In genomic region chr1:23576338-23577055, GRCh38 we compare ENCODE assay signal across 9 cellular contexts. TPM values are rescaled to one million over a fixed set of nuclear protein-coding genes. Genes with fewer than 3 reads are reported as not detected.
DNase-seq lines count a peak whose midpoint lies in the region; ATAC-seq, FAIRE-seq and TF ChIP-seq lines count a peak whose summit lies in the region.
"Had no signal": no experiment of that assay in that cellular context is flagged by ENCODE, and none has a peak within 500 bp of the region (broad histone marks: within the 10 kb centered on the region; RNA-seq: fewer than 3 reads in every experiment).

No MANE protein-coding gene starts in this region.

- CTCF ChIA-PET in PC-3 (lab: Charles Lee) = interaction anchor here (1.1 to 1.7 kb wide), 3 partner anchors 22 to 61 kb away, joined by 4 to 13 read pairs (median 5); no protein-coding TSS in a partner anchor

- POLR2A ChIA-PET in PC-3 (lab: Charles Lee; ENCODE audit: unreplicated experiment) = interaction anchor here (0.6 kb wide), 1 partner anchor 15 kb away, joined by 10 read pairs; no protein-coding TSS in a partner anchor

- peaks cover 4% of the 10 kb centered on the region for H3K36me3 Mint-ChIP-seq in CD4-positive, CD25-positive, alpha-beta regulatory T cell

- no peaks in the 10 kb centered on the region for H3K36me3 ChIP-seq in CD4-positive, CD25-positive, alpha-beta regulatory T cell (ENCODE audit: control insufficient read depth, insufficient read depth, low read length)
- H3K36me3 ChIP-seq in PC-3 (ENCODE audit: low read depth, low read length) (no peaks in the 10 kb centered on the region), prostate gland (no peaks in the 10 kb centered on the region)

- no peak for TF ChIP-seq POLR2A in prostate gland (IDR thresholded peaks at IDR 0.05)

- no peak for ATAC-seq in CD4-positive, CD25-positive, alpha-beta regulatory T cell (ENCODE audit: low read depth in 2 of 2)
- ATAC-seq in PC-3 = 0 out of 2 replicates have a peak, but pooled peaks have one; percentile 32
- ATAC-seq in GM21447 (IDR thresholded peaks at IDR 0.05; ENCODE audit: unreplicated experiment) = no peak

- no peak overlapping the region for H3K27ac ChIP-seq in CD4-positive, CD25-positive, alpha-beta regulatory T cell (ENCODE audit: insufficient read depth, low read length, poor library complexity, severe bottlenecking)
- H3K27ac ChIP-seq in PC-3 (ENCODE audit: low read length) = peak overlapping the region; percentile 77
- peak overlapping the region in 53 of 59 donors; percentile 8 to 88 (median 74) for H3K27ac ChIP-seq in dorsolateral prefrontal cortex
- H3K27ac ChIP-seq in prostate gland = peak overlapping the region; percentile 26 to 58

- H3K4me2 ChIP-seq in PC-3 (ENCODE audit: low read length) = peak overlapping the region; percentile 62

- H3K9me3 Mint-ChIP-seq in CD4-positive, CD25-positive, alpha-beta regulatory T cell = no peaks in the 10 kb centered on the region

- H4K20me1 ChIP-seq in PC-3 (ENCODE audit: low read length) = no peaks in the 10 kb centered on the region

- H3K9ac ChIP-seq in PC-3 (ENCODE audit: low read length) = no peak overlapping the region

- peak overlapping the region in 1 of 4 donors; percentile 35 for H3K4me3 Mint-ChIP-seq in CD4-positive, CD25-positive, alpha-beta regulatory T cell

- no peaks in the 10 kb centered on the region for H3K79me2 ChIP-seq in PC-3 (ENCODE audit: low read length)

- BruUV-seq in PC-3 (replicated peaks; lab: Mats Ljungman, UMichigan) = no TSS peak

- no peak overlapping the region for H3K4me3 ChIP-seq in CD4-positive, CD25-positive, alpha-beta regulatory T cell (ENCODE audit: low read depth, low read length)
- H3K4me3 ChIP-seq in PC-3 (ENCODE audit: low read length) = no peak overlapping the region
- H3K4me3 ChIP-seq in dorsolateral prefrontal cortex = peak overlapping the region in 2 of 59 donors; percentile 4 to 13
- no peak overlapping the region for H3K4me3 ChIP-seq in prostate gland

- peaks cover 28% of the 10 kb centered on the region for H3K4me1 ChIP-seq in CD4-positive, CD25-positive, alpha-beta regulatory T cell (ENCODE audit: control insufficient read depth, insufficient read depth, low read length, poor library complexity, severe bottlenecking)
- H3K4me1 ChIP-seq in PC-3 (ENCODE audit: insufficient read depth, low read length) (peaks cover 23% of the 10 kb centered on the region), prostate gland (replicated peaks) (peaks cover 6% of the 10 kb centered on the region)

- peaks cover 9% of the 10 kb centered on the region for H3K27me3 Mint-ChIP-seq in CD4-positive, CD25-positive, alpha-beta regulatory T cell

- TF ChIP-seq CTCF in PC-3 (conservative IDR thresholded peaks at IDR 0.05; ENCODE audit: low read depth, low read length) (no peak), dorsolateral prefrontal cortex (IDR thresholded peaks at IDR 0.05 in 54 of 56, conservative IDR thresholded peaks at IDR 0.05 in 2 of 56; ENCODE audit: low read depth in 1 of 56, partially characterized antibody in 56 of 56) (no peak), prostate gland (IDR thresholded peaks at IDR 0.05) (no peak)

- H2AFZ ChIP-seq in PC-3 (ENCODE audit: low read length) = peak overlapping the region; percentile 65

- intact Hi-C loops in PC-3 (cut with micrococcal nuclease) (no loop called here), dorsolateral prefrontal cortex (cut with DNase I) (no loop called here), prostate gland (cut with DNase I) (no loop called here)

- peak overlapping the region; percentile 57 to 93 (median 60) for H3K27ac Mint-ChIP-seq in CD4-positive, CD25-positive, alpha-beta regulatory T cell

- no peaks in the 10 kb centered on the region for H3F3A ChIP-seq in PC-3 (ENCODE audit: low read length, unreplicated experiment)

- H3K27me3 ChIP-seq in CD4-positive, CD25-positive, alpha-beta regulatory T cell (ENCODE audit: control insufficient read depth, insufficient read depth, low read length) = no peaks in the 10 kb centered on the region
- no peaks in the 10 kb centered on the region for H3K27me3 ChIP-seq in PC-3 (ENCODE audit: low read length)
- H3K27me3 ChIP-seq in dorsolateral prefrontal cortex = no peaks in the 10 kb centered on the region
- no peaks in the 10 kb centered on the region for H3K27me3 ChIP-seq in prostate gland (replicated peaks; ENCODE audit: insufficient read depth)

- H3K9me2 ChIP-seq in PC-3 (replicated peaks; ENCODE audit: low read length) = no peaks in the 10 kb centered on the region

- no peak for FAIRE-seq in HTR-8/SVneo (lab: Jason Lieb, UNC)

- H3K9me3 ChIP-seq in CD4-positive, CD25-positive, alpha-beta regulatory T cell (ENCODE audit: control insufficient read depth in 2 of 2, low read length in 2 of 2) = no peaks in the 10 kb centered on the region
- H3K9me3 ChIP-seq in PC-3 (ENCODE audit: low read length) (no peaks in the 10 kb centered on the region), prostate gland (no peaks in the 10 kb centered on the region)

- peaks cover 13 to 51% (median 34%) of the 10 kb centered on the region in 4 donors for H3K4me1 Mint-ChIP-seq in CD4-positive, CD25-positive, alpha-beta regulatory T cell

- no peak for DNase-seq in CD4-positive, CD25-positive, alpha-beta regulatory T cell
- DNase-seq in PC-3 (no peak), dorsolateral prefrontal cortex (no peak), prostate gland (ENCODE audit: low spot score) (no peak), HTR-8/SVneo (ENCODE audit: insufficient read length, low spot score) (no peak), 8988T (no peak), iPS-NIHi7 (ENCODE audit: extremely low spot score) (no peak)
- DNase-seq: NCI-H2107 had no signal

- 60% methylated on average over 7 of the region's 7 CpGs for WGBS in prostate gland

RNA-seq across cellular contexts. Expression of gene ID3, which starts 17.2 kb away (rescaled TPM):
- total RNA-seq in CD4-positive, CD25-positive, alpha-beta regulatory T cell = 51.1 TPM
- polyA plus RNA-seq in CD4-positive, CD25-positive, alpha-beta regulatory T cell = 10 to 100 TPM; 35.9 to 56.9 (median 48.0) TPM
- total RNA-seq in PC-3 (2014; rRNA removed) (77.7 and 92.5 TPM in 2 replicates), dorsolateral prefrontal cortex (100 to 1,000 TPM in 13 of 120 experiments, 10 to 100 TPM in 107; 20.5 to 247 (median 59.8) TPM), prostate gland (100 to 1,000 TPM; 151 to 184 TPM)

RNA-seq across cellular contexts. Expression of gene E2F2, which starts 45.5 kb away (rescaled TPM):
- total RNA-seq in CD4-positive, CD25-positive, alpha-beta regulatory T cell = 13.8 TPM
- polyA plus RNA-seq in CD4-positive, CD25-positive, alpha-beta regulatory T cell = 1 to 10 TPM; 2.3 to 7.1 (median 3.7) TPM
- total RNA-seq in PC-3 (2014; rRNA removed) (7.0 and 8.3 TPM in 2 replicates), dorsolateral prefrontal cortex (1 to 10 TPM in 1 of 120 experiments, under 1 TPM in 37, not detected in 82; 0.07 to 1.1 (median 0.15) TPM), prostate gland (1 to 10 TPM; 1.0 to 4.1 TPM)
